ENCODE assay signal across 8 cellular contexts in genomic region chr1:180953791-180954721, GRCh38. TPM values are rescaled to one million over a fixed set of nuclear protein-coding genes. Genes with fewer than 3 reads are reported as not detected.
A peak's percentile ranks its signal among the peaks of the same experiment; 100 is the strongest.
DNase-seq lines count a peak whose midpoint lies in the region; ATAC-seq and TF ChIP-seq lines count a peak whose summit lies in the region.

No MANE protein-coding gene starts in this region.

- no peaks in the 10 kb centered on the region for H3K27me3 Mint-ChIP-seq in IgD-negative memory B cell
- no peaks in the 10 kb centered on the region for H3K27me3 Mint-ChIP-seq in activated CD8-positive, alpha-beta memory T cell treated with anti-CD3 and anti-CD28 coated beads, Interleukin-2, amount 10 ng/mL, durations not matched to agents 7 days and 5 days

- no peaks in the 10 kb centered on the region for H3K27me3 ChIP-seq in neutrophil

- no peaks in the 10 kb centered on the region for H3K9me3 Mint-ChIP-seq in IgD-negative memory B cell
- no peaks in the 10 kb centered on the region for H3K9me3 Mint-ChIP-seq in activated CD8-positive, alpha-beta memory T cell treated with anti-CD3 and anti-CD28 coated beads, Interleukin-2, amount 10 ng/mL, durations not matched to agents 7 days and 5 days (ENCODE audit: low read depth)

- H3K4me3 Mint-ChIP-seq in IgD-negative memory B cell, result peak overlapping the region; percentile 65 to 91 (median 84)
- peak overlapping the region; percentile 66 for H3K4me3 Mint-ChIP-seq in activated CD8-positive, alpha-beta memory T cell treated with anti-CD3 and anti-CD28 coated beads, Interleukin-2, amount 10 ng/mL, durations not matched to agents 7 days and 5 days

- no peak overlapping the region for H3K27ac Mint-ChIP-seq in IgD-negative memory B cell
- H3K27ac Mint-ChIP-seq in activated CD8-positive, alpha-beta memory T cell treated with anti-CD3 and anti-CD28 coated beads, Interleukin-2, amount 10 ng/mL, durations not matched to agents 7 days and 5 days, result no peak overlapping the region

- peaks cover 7% of the 10 kb centered on the region for H3K36me3 Mint-ChIP-seq in IgD-negative memory B cell
- H3K36me3 Mint-ChIP-seq in activated CD8-positive, alpha-beta memory T cell treated with anti-CD3 and anti-CD28 coated beads, Interleukin-2, amount 10 ng/mL, durations not matched to agents 7 days and 5 days, result peaks cover 11% of the 10 kb centered on the region

- no peak overlapping the region for H3K27ac ChIP-seq in neutrophil

- peaks cover 11% of the 10 kb centered on the region for H3K36me3 ChIP-seq in neutrophil

- no peak for TF ChIP-seq CTCF in epithelial cell of proximal tubule (conservative IDR thresholded peaks at IDR 0.05; ENCODE audit: low read depth, low read length)
- no peak for TF ChIP-seq CTCF in neutrophil (IDR thresholded peaks at IDR 0.05)

- H3K9me3 ChIP-seq in neutrophil, result no peaks in the 10 kb centered on the region

- H3K4me1 Mint-ChIP-seq in IgD-negative memory B cell, result peaks cover 4 to 5% (median 5%) of the 10 kb centered on the region in 3 donors
- H3K4me1 Mint-ChIP-seq in activated CD8-positive, alpha-beta memory T cell treated with anti-CD3 and anti-CD28 coated beads, Interleukin-2, amount 10 ng/mL, durations not matched to agents 7 days and 5 days, result peaks cover 9% of the 10 kb centered on the region

- H3K4me3 ChIP-seq in epithelial cell of proximal tubule (ENCODE audit: low read depth, low read length), result peak overlapping the region; percentile 60
- peak overlapping the region; percentile 62 to 64 for H3K4me3 ChIP-seq in neutrophil (ENCODE audit: low read depth in 1 of 2, low read length in 1 of 2)

- ATAC-seq in GM19463 (IDR thresholded peaks at IDR 0.05; ENCODE audit: unreplicated experiment), result peak; percentile 79
- ATAC-seq in activated CD8-positive, alpha-beta memory T cell treated with anti-CD3 and anti-CD28 coated beads, Interleukin-2, amount 10 ng/mL, durations not matched to agents 7 days and 5 days, result peak; percentile 92

- peak; percentile 47 for DNase-seq in CD1c-positive myeloid dendritic cell (ENCODE audit: extremely low spot score)
- peak; percentile 72 for DNase-seq in activated CD8-positive, alpha-beta memory T cell treated with anti-CD3 and anti-CD28 coated beads, Interleukin-2, amount 10 ng/mL, durations not matched to agents 7 days and 5 days
- no peak for DNase-seq in epithelial cell of proximal tubule (ENCODE audit: low read depth)
- DNase-seq in superior temporal gyrus (ENCODE audit: extremely low spot score), result peak; percentile 53
- no peak for DNase-seq in pons (ENCODE audit: low spot score)

- H3K4me1 ChIP-seq in neutrophil (ENCODE audit: control insufficient read depth in 1 of 2, insufficient read depth in 1 of 2, low read depth in 1 of 2, low read length in 1 of 2), result peaks cover 23 to 24% of the 10 kb centered on the region in 2 experiments

- CTCF ChIA-PET in activated CD8-positive, alpha-beta memory T cell treated with anti-CD3 and anti-CD28 coated beads, Interleukin-2, amount 10 ng/mL, durations not matched to agents 7 days and 5 days (lab: Charles Lee), result interaction anchor here (0.9 to 1.5 kb wide), 4 partner anchors 10 to 83 kb away, joined by 3 to 4 read pairs (median 3); partner anchors contain the start of gene STX6

RNA-seq across cellular contexts. Expression of gene KIAA1614, which starts 41.4 kb away (rescaled TPM):
- not detected for polyA plus RNA-seq in IgD-negative memory B cell
- total RNA-seq in activated CD8-positive, alpha-beta memory T cell treated with anti-CD3 and anti-CD28 coated beads, Interleukin-2, amount 10 ng/mL, durations not matched to agents 7 days and 5 days, result under 1 TPM; 0.07 to 0.12 TPM
- 1.7 and 5.1 TPM in 2 replicates for total RNA-seq in epithelial cell of proximal tubule

Comparison
In these comparisons a context has a peak if more than half of its experiments do, and no peak if none do; other contexts are left out.
1. DNase-seq: peak in CD1c-positive myeloid dendritic cell (single experiment), activated CD8-positive, alpha-beta memory T cell treated with anti-CD3 and anti-CD28 coated beads, Interleukin-2, amount 10 ng/mL, durations not matched to agents 7 days and 5 days (single experiment) and superior temporal gyrus (single experiment); none in epithelial cell of proximal tubule (single experiment) and pons (single experiment).